Comparison of ENCODE assay signal across 1 cellular context in genomic region chr6:166600932-166601331, GRCh38.
TF ChIP-seq lines count a peak whose summit lies in the region.

No MANE protein-coding gene starts in this region.

TF ChIP-seq in SK-N-SH, 30 proteins besides CTCF, POLR2A, EP300 and RAD21 (continued from another document):
- TF ChIP-seq, protein P1, sequence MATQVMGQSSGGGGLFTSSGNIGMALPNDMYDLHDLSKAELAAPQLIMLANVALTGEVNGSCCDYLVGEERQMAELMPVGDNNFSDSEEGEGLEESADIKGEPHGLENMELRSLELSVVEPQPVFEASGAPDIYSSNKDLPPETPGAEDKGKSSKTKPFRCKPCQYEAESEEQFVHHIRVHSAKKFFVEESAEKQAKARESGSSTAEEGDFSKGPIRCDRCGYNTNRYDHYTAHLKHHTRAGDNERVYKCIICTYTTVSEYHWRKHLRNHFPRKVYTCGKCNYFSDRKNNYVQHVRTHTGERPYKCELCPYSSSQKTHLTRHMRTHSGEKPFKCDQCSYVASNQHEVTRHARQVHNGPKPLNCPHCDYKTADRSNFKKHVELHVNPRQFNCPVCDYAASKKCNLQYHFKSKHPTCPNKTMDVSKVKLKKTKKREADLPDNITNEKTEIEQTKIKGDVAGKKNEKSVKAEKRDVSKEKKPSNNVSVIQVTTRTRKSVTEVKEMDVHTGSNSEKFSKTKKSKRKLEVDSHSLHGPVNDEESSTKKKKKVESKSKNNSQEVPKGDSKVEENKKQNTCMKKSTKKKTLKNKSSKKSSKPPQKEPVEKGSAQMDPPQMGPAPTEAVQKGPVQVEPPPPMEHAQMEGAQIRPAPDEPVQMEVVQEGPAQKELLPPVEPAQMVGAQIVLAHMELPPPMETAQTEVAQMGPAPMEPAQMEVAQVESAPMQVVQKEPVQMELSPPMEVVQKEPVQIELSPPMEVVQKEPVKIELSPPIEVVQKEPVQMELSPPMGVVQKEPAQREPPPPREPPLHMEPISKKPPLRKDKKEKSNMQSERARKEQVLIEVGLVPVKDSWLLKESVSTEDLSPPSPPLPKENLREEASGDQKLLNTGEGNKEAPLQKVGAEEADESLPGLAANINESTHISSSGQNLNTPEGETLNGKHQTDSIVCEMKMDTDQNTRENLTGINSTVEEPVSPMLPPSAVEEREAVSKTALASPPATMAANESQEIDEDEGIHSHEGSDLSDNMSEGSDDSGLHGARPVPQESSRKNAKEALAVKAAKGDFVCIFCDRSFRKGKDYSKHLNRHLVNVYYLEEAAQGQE (IDR thresholded peaks at IDR 0.05; ENCODE audit: low read depth, low read length): no peak
- no peak for TF ChIP-seq TAF1 (IDR thresholded peaks at IDR 0.05; ENCODE audit: borderline replicate concordance, low read depth, low read length)
- TF ChIP-seq GATA2 (CRISPR knock-in tag; IDR thresholded peaks at IDR 0.05): peak; percentile 17; the same call in 1 of the 2 replicates
